18 cellular contexts compared by ENCODE assay signal in genomic region chr2:28352104-28352503, GRCh38. TPM values are rescaled to one million over a fixed set of nuclear protein-coding genes. Genes with fewer than 3 reads are reported as not detected.
DNase-seq lines count a peak whose midpoint lies in the region; ATAC-seq, FAIRE-seq and TF ChIP-seq lines count a peak whose summit lies in the region.
"Had no signal": no experiment of that assay in that cellular context is flagged by ENCODE, and none has a peak within 500 bp of the region (broad histone marks: within the 10 kb centered on the region; RNA-seq: fewer than 3 reads in every experiment).

No MANE protein-coding gene starts in this region.

- no peaks in the 10 kb centered on the region for H3K36me3 Mint-ChIP-seq in chondrocyte (ENCODE audit: low read depth)
- H3K36me3 Mint-ChIP-seq in neural progenitor cell: no peaks in the 10 kb centered on the region
- peaks cover 0 to 2% of the 10 kb centered on the region in 2 donors for H3K36me3 Mint-ChIP-seq in stimulated activated naive B cell treated with anti-CD40 and anti-IgM and Interleukin-4, amounts not matched to agents 10 μg/mL and 1 μg/mL and 100 μg/mL, for 72 hours
- H3K36me3 Mint-ChIP-seq: CD4-positive, alpha-beta memory T cell had no signal

- H4K20me1 ChIP-seq in HepG2 (ENCODE audit: insufficient read depth, low read length): no peaks in the 10 kb centered on the region
- H4K20me1 ChIP-seq in neural progenitor cell (ENCODE audit: low read depth): no peaks in the 10 kb centered on the region

- TF ChIP-seq EP300 in HepG2 (IDR thresholded peaks at IDR 0.05; ENCODE audit: low read depth in 2 of 2, low read length in 2 of 2): no peak
- no peak for TF ChIP-seq EP300 in HepG2 (CRISPR knock-in tag; IDR thresholded peaks at IDR 0.05; ENCODE audit: borderline replicate concordance)

- TF ChIP-seq RAD21 in HepG2 (CRISPR knock-in tag; IDR thresholded peaks at IDR 0.05): no peak

- no peak overlapping the region for H3K4me3 Mint-ChIP-seq in chondrocyte (ENCODE audit: unreplicated experiment)
- no peak overlapping the region for H3K4me3 Mint-ChIP-seq in neural progenitor cell
- H3K4me3 Mint-ChIP-seq in stimulated activated naive B cell treated with anti-CD40 and anti-IgM and Interleukin-4, amounts not matched to agents 10 μg/mL and 1 μg/mL and 100 μg/mL, for 72 hours: no peak overlapping the region
- H3K4me3 Mint-ChIP-seq: activated T-helper 1 cell treated with anti-CD3 and anti-CD28 coated beads, Interleukin-12 subunit alpha, Interleukin-12 subunit beta, Interleukin-2, Interleukin-4 antibody, amounts not matched to agents 30 ng/mL and 10 ng/mL and 1 ng/mL, durations not matched to agents 14 hours and 24 hours and 36 hours had no signal

- ATAC-seq in HepG2: no peak
- ATAC-seq in right lobe of liver: no peak
- ATAC-seq in aorta (ENCODE audit: low FRiP score): no peak
- no peak for ATAC-seq in activated CD4-positive, CD25-positive, alpha-beta regulatory T cell treated with anti-CD3 and anti-CD28 coated beads, Interleukin-2, amount 50 U/mL, for 24 hours
- no peak for ATAC-seq in HG03460 (IDR thresholded peaks at IDR 0.05; ENCODE audit: unreplicated experiment)
- ATAC-seq in stimulated activated naive B cell treated with anti-CD40 and anti-IgM and Interleukin-4, amounts not matched to agents 10 μg/mL and 1 μg/mL and 100 μg/mL, for 72 hours (replicated peaks): no peak
- ATAC-seq: left colon had no signal

- H3K27me3 ChIP-seq in HepG2 (ENCODE audit: control insufficient read depth in 1 of 2, insufficient read depth in 2 of 2, low read length in 2 of 2) (peaks cover 8 to 35% of the 10 kb centered on the region in 2 experiments), right lobe of liver (no peaks in the 10 kb centered on the region), neural progenitor cell (no peaks in the 10 kb centered on the region), aorta (ENCODE audit: control insufficient read depth in 1 of 2, insufficient read depth in 2 of 2, low read length in 1 of 2) (no peaks in the 10 kb centered on the region)

- H3K4me2 ChIP-seq in HepG2 (ENCODE audit: low read depth, low read length): no peak overlapping the region
- H3K4me2 ChIP-seq in neural progenitor cell: no peak overlapping the region
- H3K4me2 ChIP-seq: PC-9 had no signal

- no peak for FAIRE-seq in HepG2 (lab: Jason Lieb, UNC)
- FAIRE-seq: GM18507 had no signal

- H3K4me1 ChIP-seq in HepG2 (ENCODE audit: insufficient read depth, low read length) (peaks cover 20% of the 10 kb centered on the region), right lobe of liver (peaks cover 0 to 21% (median 10%) of the 10 kb centered on the region in 4 donors), neural progenitor cell (peaks cover 13% of the 10 kb centered on the region), aorta (ENCODE audit: control insufficient read depth in 1 of 2, insufficient read depth in 2 of 2, low read length in 2 of 2) (no peaks in the 10 kb centered on the region)

- H3K9me3 Mint-ChIP-seq in chondrocyte (ENCODE audit: low read depth) (no peaks in the 10 kb centered on the region), neural progenitor cell (no peaks in the 10 kb centered on the region)
- no peaks in the 10 kb centered on the region for H3K9me3 Mint-ChIP-seq in stimulated activated naive B cell treated with anti-CD40 and anti-IgM and Interleukin-4, amounts not matched to agents 10 μg/mL and 1 μg/mL and 100 μg/mL, for 72 hours
- H3K9me3 Mint-ChIP-seq: activated T-helper 1 cell treated with anti-CD3 and anti-CD28 coated beads, Interleukin-12 subunit alpha, Interleukin-12 subunit beta, Interleukin-2, Interleukin-4 antibody, amounts not matched to agents 30 ng/mL and 10 ng/mL and 1 ng/mL, durations not matched to agents 14 hours and 24 hours and 36 hours; CD4-positive, alpha-beta memory T cell had no signal

- in situ Hi-C loops in HepG2 (cut with HindIII; ENCODE audit: extremely low pct_ligation_motif_present, low pct_unique_long_range_greater_than_20kb): no loop called here

- no peak for TF ChIP-seq CTCF in HepG2 (CRISPR knock-in tag; IDR thresholded peaks at IDR 0.05)
- no peak for TF ChIP-seq CTCF in right lobe of liver (IDR thresholded peaks at IDR 0.05)
- no peak for TF ChIP-seq CTCF in chondrocyte (IDR thresholded peaks at IDR 0.05)
- TF ChIP-seq CTCF in neural progenitor cell (IDR thresholded peaks at IDR 0.05): no peak

- TF ChIP-seq POLR2A in HepG2 (IDR thresholded peaks at IDR 0.05; ENCODE audit: insufficient read depth in 1 of 2, low read depth in 2 of 2, low read length in 2 of 2) (no peak), right lobe of liver (IDR thresholded peaks at IDR 0.05) (no peak)

- intact Hi-C loops in HepG2 (cut with micrococcal nuclease; ENCODE audit: unreplicated experiment): no loop called here
- intact Hi-C loops in right lobe of liver (cut with DNase I): no loop called here
- intact Hi-C loops in aorta (cut with DNase I): no loop called here

- POLR2A ChIA-PET in HepG2 (lab: Yijun Ruan, JAX): interaction anchor here (0.9 kb wide), 1 partner anchor 9 kb away, joined by 3 read pairs; no protein-coding TSS in a partner anchor

- CTCF ChIA-PET in HepG2 (lab: Yijun Ruan, JAX; ENCODE audit: low intra/inter-chr PET ratio, low total read pairs): no interaction called here

- DNase-seq in HepG2 (ENCODE audit: low spot score) (no peak), right lobe of liver (no peak), chondrocyte (ENCODE audit: low spot score) (peak; percentile 76), neural progenitor cell (ENCODE audit: low spot score) (no peak), aorta (peak; percentile 25 to 52)
- no peak for DNase-seq in stimulated activated naive B cell treated with anti-CD40 and anti-IgM and Interleukin-4, amounts not matched to agents 10 μg/mL and 1 μg/mL and 100 μg/mL, for 72 hours
- DNase-seq: ACHN; CD4-positive, alpha-beta memory T cell; effector memory CD4-positive, alpha-beta T cell; NCI-H1092; NCI-H526 treated with DMSO at 0.1 percent for 48 hours; PC-9 had no signal

- H3K79me2 ChIP-seq in HepG2 (ENCODE audit: insufficient read depth, low read length) (no peaks in the 10 kb centered on the region), neural progenitor cell (ENCODE audit: low read depth) (no peaks in the 10 kb centered on the region)

- H2AFZ ChIP-seq in HepG2 (ENCODE audit: low read length) (no peak overlapping the region), neural progenitor cell (replicated peaks) (peak overlapping the region; percentile 70)
- H2AFZ ChIP-seq: PC-9 had no signal

- peak overlapping the region; percentile 82 for H3K27ac Mint-ChIP-seq in chondrocyte (ENCODE audit: unreplicated experiment)
- no peak overlapping the region for H3K27ac Mint-ChIP-seq in neural progenitor cell
- no peak overlapping the region for H3K27ac Mint-ChIP-seq in stimulated activated naive B cell treated with anti-CD40 and anti-IgM and Interleukin-4, amounts not matched to agents 10 μg/mL and 1 μg/mL and 100 μg/mL, for 72 hours
- H3K27ac Mint-ChIP-seq: activated T-helper 1 cell treated with anti-CD3 and anti-CD28 coated beads, Interleukin-12 subunit alpha, Interleukin-12 subunit beta, Interleukin-2, Interleukin-4 antibody, amounts not matched to agents 30 ng/mL and 10 ng/mL and 1 ng/mL, durations not matched to agents 14 hours and 24 hours and 36 hours; progenitor cell of endocrine pancreas had no signal

- 36% methylated on average over 5 of the region's 5 CpGs for WGBS in HepG2 (ENCODE audit: low lambda C conversion rate)
- 76% methylated on average over 3 of the region's 5 CpGs for WGBS in right lobe of liver (ENCODE audit: insufficient coverage, low coverage, low lambda C conversion rate, missing lambda C conversion rate)
- WGBS in aorta, 2 donors: 72 to 73% methylated on average over 5 of the region's 5 CpGs

- no TSS peak for BruUV-seq in HepG2 (replicated peaks; lab: Mats Ljungman, UMichigan)

- H3K4me3 ChIP-seq in HepG2 (replicated peaks in 1 of 3; ENCODE audit: insufficient read depth in 1 of 3, low read depth in 2 of 3, low read length in 3 of 3) (no peak overlapping the region), right lobe of liver (no peak overlapping the region), neural progenitor cell (no peak overlapping the region), aorta (ENCODE audit: low read length in 2 of 2) (no peak overlapping the region)
- H3K4me3 ChIP-seq: PC-9 had no signal

- no peak overlapping the region for H3K27ac ChIP-seq in HepG2 (ENCODE audit: extremely low read length, insufficient read depth, low read length)
- H3K27ac ChIP-seq in right lobe of liver: no peak overlapping the region
- H3K27ac ChIP-seq in neural progenitor cell: no peak overlapping the region
- no peak overlapping the region for H3K27ac ChIP-seq in aorta (ENCODE audit: low read depth in 1 of 2, low read length in 2 of 2)
- H3K27ac ChIP-seq: PC-9 had no signal

- H3K27me3 Mint-ChIP-seq in chondrocyte (ENCODE audit: low read depth): no peaks in the 10 kb centered on the region
- H3K27me3 Mint-ChIP-seq in neural progenitor cell (ENCODE audit: insufficient read depth, low read depth): peaks cover 8% of the 10 kb centered on the region
- peaks cover 0 to 4% of the 10 kb centered on the region in 2 donors for H3K27me3 Mint-ChIP-seq in stimulated activated naive B cell treated with anti-CD40 and anti-IgM and Interleukin-4, amounts not matched to agents 10 μg/mL and 1 μg/mL and 100 μg/mL, for 72 hours
- H3K27me3 Mint-ChIP-seq: CD4-positive, alpha-beta memory T cell had no signal

- H3F3A ChIP-seq in neural progenitor cell (ENCODE audit: low read depth): no peaks in the 10 kb centered on the region

- no peak overlapping the region for H3K9ac ChIP-seq in HepG2 (ENCODE audit: insufficient read depth, low read depth, low read length)
- no peak overlapping the region for H3K9ac ChIP-seq in neural progenitor cell

- H3K4me1 Mint-ChIP-seq in chondrocyte (ENCODE audit: low read depth): peaks cover 35% of the 10 kb centered on the region
- peaks cover 23% of the 10 kb centered on the region for H3K4me1 Mint-ChIP-seq in neural progenitor cell
- H3K4me1 Mint-ChIP-seq in stimulated activated naive B cell treated with anti-CD40 and anti-IgM and Interleukin-4, amounts not matched to agents 10 μg/mL and 1 μg/mL and 100 μg/mL, for 72 hours: peaks cover 15 to 32% of the 10 kb centered on the region in 2 donors

- H3K36me3 ChIP-seq in HepG2 (replicated peaks in 1 of 2; ENCODE audit: control insufficient read depth in 1 of 2, insufficient read depth in 2 of 2, low read length in 2 of 2) (no peaks in the 10 kb centered on the region), right lobe of liver (no peaks in the 10 kb centered on the region), neural progenitor cell (no peaks in the 10 kb centered on the region), aorta (ENCODE audit: control insufficient read depth in 1 of 2, insufficient read depth in 2 of 2, low read length in 1 of 2) (no peaks in the 10 kb centered on the region)

- H3K9me3 ChIP-seq in HepG2 (ENCODE audit: low read length): no peaks in the 10 kb centered on the region
- H3K9me3 ChIP-seq in right lobe of liver: no peaks in the 10 kb centered on the region
- no peaks in the 10 kb centered on the region for H3K9me3 ChIP-seq in neural progenitor cell (ENCODE audit: low read depth)
- H3K9me3 ChIP-seq in aorta (ENCODE audit: control insufficient read depth, low read length): no peaks in the 10 kb centered on the region

RNA-seq across cellular contexts. Expression of gene FOSL2, which starts 40.6 kb away (rescaled TPM):
- total RNA-seq in HepG2 (2016; rRNA removed; fragmentation: Illumina TruSeq; extraction: Trizol): 2.3 and 3.4 TPM in 2 replicates
- total RNA-seq in HepG2 (2016; cell fraction: cytosol; rRNA removed; fragmentation: Illumina TruSeq; extraction: Trizol; ENCODE audit: low read depth): 0.53 and 0.61 TPM in 2 replicates
- 2.2 and 4.1 TPM in 2 replicates for total RNA-seq in HepG2 (2016; cell fraction: insoluble cytoplasmic fraction; rRNA removed; fragmentation: Illumina TruSeq; extraction: Trizol)
- 1.3 and 1.4 TPM in 2 replicates for total RNA-seq in HepG2 (2016; cell fraction: membrane; rRNA removed; fragmentation: Illumina TruSeq; extraction: Trizol)
- total RNA-seq in HepG2 (2016; cell fraction: nucleus; rRNA removed; fragmentation: Illumina TruSeq; extraction: Trizol): 3.7 and 5.1 TPM in 2 replicates
- 18.1 and 20.1 TPM in 2 replicates for polyA plus RNA-seq in HepG2 (2011; rRNA removed)
- polyA plus RNA-seq in HepG2 (2011; cell fraction: cytosol; rRNA removed): 10.9 and 11.2 TPM in 2 replicates
- polyA plus RNA-seq in HepG2 (2011; cell fraction: nucleus; rRNA removed): 37.0 and 47.3 TPM in 2 replicates
- 25.1 and 31.2 TPM in 2 replicates for polyA plus RNA-seq in HepG2 (2012)
- polyA plus RNA-seq in HepG2 (2016; cell fraction: cytosol; fragmentation: Illumina TruSeq; extraction: Trizol; ENCODE audit: low read depth): 0.21 and 0.26 TPM in 2 replicates
- polyA plus RNA-seq in HepG2 (2016; cell fraction: insoluble cytoplasmic fraction; fragmentation: Illumina TruSeq; extraction: Trizol; ENCODE audit: low read depth): 2.0 and 2.4 TPM in 2 replicates
- 0.46 and 0.51 TPM in 2 replicates for polyA plus RNA-seq in HepG2 (2016; cell fraction: membrane; fragmentation: Illumina TruSeq; extraction: Trizol; ENCODE audit: low read depth)
- polyA plus RNA-seq in HepG2 (2016; cell fraction: nucleus; fragmentation: Illumina TruSeq; extraction: Trizol; ENCODE audit: insufficient read depth, low read depth): 3.9 and 4.9 TPM in 2 replicates
- 62.9 and 84.8 TPM in 2 replicates for polyA minus RNA-seq in HepG2 (2011; rRNA and poly(A)+ RNA removed; ENCODE audit: low replicate concordance)
- polyA minus RNA-seq in HepG2 (2011; cell fraction: cytosol; rRNA and poly(A)+ RNA removed): 27.1 and 28.7 TPM in 2 replicates
- polyA minus RNA-seq in HepG2 (2011; cell fraction: nucleus; rRNA and poly(A)+ RNA removed): 47.9 and 53.6 TPM in 2 replicates
- total RNA-seq in right lobe of liver: 10 to 100 TPM in 4 of 6 experiments, 1 to 10 TPM in 2; 8.1 to 70.7 (median 14.9) TPM
- total RNA-seq in chondrocyte: 93.0 to 163 TPM (median 156 TPM) in 3 replicates
- total RNA-seq in neural progenitor cell (ENCODE audit: low replicate concordance): 1.3 and 3.7 TPM in 2 replicates
- total RNA-seq in aorta: 100 to 1,000 TPM; 184 to 260 TPM
- polyA plus RNA-seq in aorta: 10 to 100 TPM; 20.0 to 33.2 TPM

Comparison
In these comparisons a context has a peak if more than half of its experiments do, and no peak if none do; other contexts are left out.
1. DNase-seq: peak in chondrocyte (single experiment) and aorta (2 of 2); none in HepG2 (single experiment), right lobe of liver (0 of 3), neural progenitor cell (single experiment) and stimulated activated naive B cell treated with anti-CD40 and anti-IgM and Interleukin-4, amounts not matched to agents 10 μg/mL and 1 μg/mL and 100 μg/mL, for 72 hours (single experiment).